ENCODE assay signal across 19 cellular contexts in genomic region chr6:155115893-155116570, GRCh38.
A peak's percentile ranks its signal among the peaks of the same experiment; 100 is the strongest.
DNase-seq lines count a peak whose midpoint lies in the region; ATAC-seq and TF ChIP-seq lines count a peak whose summit lies in the region.
"Had no signal": no experiment of that assay in that cellular context is flagged by ENCODE, and none has a peak within 500 bp of the region (broad histone marks: within the 10 kb centered on the region; RNA-seq: fewer than 3 reads in every experiment).

No MANE protein-coding gene starts in this region.

- H3K27ac ChIP-seq in H9 (ENCODE audit: insufficient read length, low read depth, low read length) (no peak overlapping the region), suprapubic skin (no peak overlapping the region)
- H3K27ac ChIP-seq: esophagus squamous epithelium, skin epidermis, tibial artery had no signal

- WGBS in H9 (ENCODE audit: extremely low coverage, insufficient read length, low lambda C conversion rate), result no CpG with 5 or more reads among the region's 4 CpGs
- 76% methylated on average over 4 of the region's 4 CpGs for WGBS in suprapubic skin

- H3K36me3 Mint-ChIP-seq in activated naive CD4-positive, alpha-beta T cell treated with anti-CD3 and anti-CD28 coated beads, Interleukin-2, amount 50 U/mL, for 72 hours, result peaks cover 0 to 6% of the 10 kb centered on the region in 2 donors
- H3K36me3 Mint-ChIP-seq in H9 (ENCODE audit: insufficient read depth in 1 of 3, low read depth in 3 of 3) (peaks cover 0 to 4% (median 0%) of the 10 kb centered on the region in 3 experiments; a peak in 4 of 7 replicates), WTC11 (peaks cover 5% of the 10 kb centered on the region; the same call in 1 of the 2 replicates)
- no peaks in the 10 kb centered on the region for H3K36me3 Mint-ChIP-seq in stimulated activated naive B cell treated with anti-CD40 and anti-IgM and Interleukin-4, amounts not matched to agents 10 μg/mL and 1 μg/mL and 100 μg/mL, for 72 hours

- no peak overlapping the region for H3K56ac ChIP-seq in H9 (ENCODE audit: insufficient read length, low read depth, low read length)

- H3K27me3 Mint-ChIP-seq in H9 (ENCODE audit: low read depth) (peaks cover 1% of the 10 kb centered on the region; the same call in 1 of the 2 replicates), WTC11 (ENCODE audit: low read depth) (peaks cover 4% of the 10 kb centered on the region; the same call in 1 of the 2 replicates)
- H3K27me3 Mint-ChIP-seq in stimulated activated naive B cell treated with anti-CD40 and anti-IgM and Interleukin-4, amounts not matched to agents 10 μg/mL and 1 μg/mL and 100 μg/mL, for 72 hours, result peaks cover 3 to 5% of the 10 kb centered on the region in 2 donors

- no peak overlapping the region for H3K18ac ChIP-seq in H9 (ENCODE audit: insufficient read length, low read depth, low read length)

- H3K4ac ChIP-seq in H9 (ENCODE audit: low read depth, low read length), result no peak overlapping the region

- DNase-seq in activated naive CD4-positive, alpha-beta T cell treated with anti-CD3 and anti-CD28 coated beads, Interleukin-2, amount 50 U/mL, for 72 hours (ENCODE audit: low spot score in 2 of 2), result no peak
- no peak for DNase-seq in activated naive CD4-positive, alpha-beta T cell treated with Interleukin-2 at 50 U/mL for 16 hours
- DNase-seq in H9 (no peak), WTC11 (ENCODE audit: low spot score) (no peak), SW480 (ENCODE audit: low spot score) (no peak), suprapubic skin (ENCODE audit: low spot score in 2 of 2) (no peak), Right ventricle myocardium superior (no peak)
- no peak for DNase-seq in stimulated activated naive B cell treated with anti-CD40 and anti-IgM and Interleukin-4, amounts not matched to agents 10 μg/mL and 1 μg/mL and 100 μg/mL, for 72 hours
- DNase-seq: activated CD4-positive, CD25-positive, alpha-beta regulatory T cell; activated CD8-positive, alpha-beta memory T cell treated with anti-CD3 and anti-CD28 coated beads, Interleukin-2, amount 50 U/mL, for 48 hours; amniotic stem cell; central memory CD4-positive, alpha-beta T cell; effector CD4-positive, alpha-beta T cell; esophagus squamous epithelium; NCI-H187 treated with DMSO at 0.1 percent for 48 hours; posterior cingulate gyrus; T-helper 1 cell; tibial artery had no signal

- no peak overlapping the region for H3K4me3 ChIP-seq in suprapubic skin
- H3K4me3 ChIP-seq: esophagus squamous epithelium, skin epidermis, tibial artery had no signal

- H2BK12ac ChIP-seq in H9 (ENCODE audit: insufficient read length, low read depth, low read length), result no peak overlapping the region

- H2AK5ac ChIP-seq in H9 (ENCODE audit: insufficient read length, low read length), result no peak overlapping the region

- H3K27me3 ChIP-seq in H9 (ENCODE audit: insufficient read depth, low read length) (no peaks in the 10 kb centered on the region), suprapubic skin (no peaks in the 10 kb centered on the region)
- H3K27me3 ChIP-seq: esophagus squamous epithelium, tibial artery had no signal

- no peak overlapping the region for H3T11ph ChIP-seq in H9 (ENCODE audit: low read length)

- no peak for TF ChIP-seq EP300 in suprapubic skin (IDR thresholded peaks at IDR 0.05)

- no peak for TF ChIP-seq CTCF in H9 (conservative IDR thresholded peaks at IDR 0.05)
- TF ChIP-seq CTCF in WTC11 (IDR thresholded peaks at IDR 0.05), result no peak
- TF ChIP-seq CTCF in suprapubic skin (IDR thresholded peaks at IDR 0.05), result no peak

- POLR2A ChIA-PET in WTC11 (lab: Charles Lee), result no interaction called here

- no peaks in the 10 kb centered on the region for H3K36me3 ChIP-seq in suprapubic skin
- H3K36me3 ChIP-seq: esophagus squamous epithelium, tibial artery had no signal

- TF ChIP-seq POLR2A in suprapubic skin (IDR thresholded peaks at IDR 0.05), result no peak

- no peaks in the 10 kb centered on the region for H3K23me2 ChIP-seq in H9 (ENCODE audit: insufficient read length, low read depth, low read length, poor library complexity, severe bottlenecking)

- no peak overlapping the region for H4K91ac ChIP-seq in H9 (ENCODE audit: insufficient read length, low read depth, low read length)

- peak; percentile 84 to 95 for ATAC-seq in activated naive CD4-positive, alpha-beta T cell treated with anti-CD3 and anti-CD28 coated beads, Interleukin-2, amount 50 U/mL, for 72 hours
- ATAC-seq in WTC11 (no peak), Right ventricle myocardium superior (ENCODE audit: poor library complexity) (no peak)
- ATAC-seq in stimulated activated naive B cell treated with anti-CD40 and anti-IgM and Interleukin-4, amounts not matched to agents 10 μg/mL and 1 μg/mL and 100 μg/mL, for 72 hours (replicated peaks), result peak; percentile 70 to 83

- H4K5ac ChIP-seq in H9 (ENCODE audit: insufficient read length, low read depth, low read length), result no peak overlapping the region

- peaks cover 0 to 4% of the 10 kb centered on the region in 2 donors for H3K9me3 Mint-ChIP-seq in activated naive CD4-positive, alpha-beta T cell treated with anti-CD3 and anti-CD28 coated beads, Interleukin-2, amount 50 U/mL, for 72 hours
- peaks cover 0 to 5% of the 10 kb centered on the region in 2 experiments; a peak in 2 of 5 replicates for H3K9me3 Mint-ChIP-seq in H9
- peaks cover 3% of the 10 kb centered on the region; the same call in 1 of the 2 replicates for H3K9me3 Mint-ChIP-seq in WTC11
- H3K9me3 Mint-ChIP-seq in stimulated activated naive B cell treated with anti-CD40 and anti-IgM and Interleukin-4, amounts not matched to agents 10 μg/mL and 1 μg/mL and 100 μg/mL, for 72 hours, result peaks cover 0 to 2% of the 10 kb centered on the region in 2 donors

- H3K9me3 ChIP-seq in H9 (ENCODE audit: control insufficient read depth, low read depth, low read length), result no peaks in the 10 kb centered on the region
- H3K9me3 ChIP-seq in suprapubic skin, result no peaks in the 10 kb centered on the region
- H3K9me3 ChIP-seq: esophagus squamous epithelium, tibial artery had no signal

- no peak overlapping the region for H2AFZ ChIP-seq in H9 (ENCODE audit: low read length)

- peak overlapping the region; percentile 26 to 55 for H3K27ac Mint-ChIP-seq in activated naive CD4-positive, alpha-beta T cell treated with anti-CD3 and anti-CD28 coated beads, Interleukin-2, amount 50 U/mL, for 72 hours
- H3K27ac Mint-ChIP-seq in H9 (peak overlapping the region in 2 of 3 experiments; percentile 21 to 71; a peak in 2 of 7 replicates), WTC11 (peak overlapping the region; percentile 78)
- no peak overlapping the region for H3K27ac Mint-ChIP-seq in stimulated activated naive B cell treated with anti-CD40 and anti-IgM and Interleukin-4, amounts not matched to agents 10 μg/mL and 1 μg/mL and 100 μg/mL, for 72 hours

- intact Hi-C loops in Right ventricle myocardium superior (cut with DNase I), result no loop called here

- no peaks in the 10 kb centered on the region for H3K79me1 ChIP-seq in H9 (ENCODE audit: insufficient read depth, low read depth, low read length, poor library complexity, severe bottlenecking)

- no peak overlapping the region for H4K8ac ChIP-seq in H9 (replicated peaks; ENCODE audit: insufficient read length, low read depth, low read length)

- H2BK20ac ChIP-seq in H9 (ENCODE audit: low read depth, low read length, poor library complexity, severe bottlenecking), result no peak overlapping the region

- H2BK120ac ChIP-seq in H9 (ENCODE audit: low read depth, low read length, poor library complexity, severe bottlenecking), result no peak overlapping the region

- H3K4me2 ChIP-seq in H9 (ENCODE audit: insufficient read depth, insufficient read length, low read length), result no peak overlapping the region

- H4K20me1 ChIP-seq in H9 (ENCODE audit: control insufficient read depth, insufficient read depth, insufficient read length), result no peaks in the 10 kb centered on the region

- H3K4me1 Mint-ChIP-seq in H9 (peaks cover 42 to 54% of the 10 kb centered on the region in 2 experiments), WTC11 (peaks cover 60% of the 10 kb centered on the region)
- peaks cover 3 to 16% of the 10 kb centered on the region in 2 donors for H3K4me1 Mint-ChIP-seq in stimulated activated naive B cell treated with anti-CD40 and anti-IgM and Interleukin-4, amounts not matched to agents 10 μg/mL and 1 μg/mL and 100 μg/mL, for 72 hours

- H2BK15ac ChIP-seq in H9 (ENCODE audit: low read depth, low read length), result no peak overlapping the region

- no peak overlapping the region for H3K14ac ChIP-seq in H9 (ENCODE audit: insufficient read depth, low read length)

- CTCF ChIA-PET in WTC11 (lab: Charles Lee), result interaction anchor here (0.6 to 1.3 kb wide), 4 partner anchors 36 to 325 kb away, joined by 3 to 4 read pairs (median 3); no protein-coding TSS in a partner anchor

- H3K9ac ChIP-seq in H9 (ENCODE audit: extremely low read depth, insufficient read length, low read length), result no peak overlapping the region

- H3K79me2 ChIP-seq in H9 (ENCODE audit: insufficient read depth, low read length), result no peaks in the 10 kb centered on the region

- H2BK5ac ChIP-seq in H9 (ENCODE audit: insufficient read length, low read length), result no peak overlapping the region

- H3K23ac ChIP-seq in H9 (ENCODE audit: insufficient read length, low read depth, low read length), result no peak overlapping the region

- H3K4me1 ChIP-seq in H9 (ENCODE audit: insufficient read depth, low read length) (peaks cover 14% of the 10 kb centered on the region; the same call in 1 of the 2 replicates), suprapubic skin (no peaks in the 10 kb centered on the region)
- H3K4me1 ChIP-seq: esophagus squamous epithelium had no signal

- no peak overlapping the region for H3K4me3 Mint-ChIP-seq in H9
- no peak overlapping the region for H3K4me3 Mint-ChIP-seq in WTC11
- H3K4me3 Mint-ChIP-seq in stimulated activated naive B cell treated with anti-CD40 and anti-IgM and Interleukin-4, amounts not matched to agents 10 μg/mL and 1 μg/mL and 100 μg/mL, for 72 hours, result no peak overlapping the region

TF ChIP-seq in WTC11, 78 proteins besides CTCF, POLR2A, EP300 and RAD21 (continues in another document):
- no peak for TF ChIP-seq GABPB1 (CRISPR knock-in tag; IDR thresholded peaks at IDR 0.05)
- no peak for TF ChIP-seq GTF2I (CRISPR knock-in tag; conservative IDR thresholded peaks at IDR 0.05)
- no peak for TF ChIP-seq USF1 (CRISPR knock-in tag; IDR thresholded peaks at IDR 0.05)
- TF ChIP-seq RELA (CRISPR knock-in tag; IDR thresholded peaks at IDR 0.05; ENCODE audit: borderline replicate concordance), result no peak

Comparison
In these comparisons a context has a peak if more than half of its experiments do, and no peak if none do; other contexts are left out.
1. ATAC-seq: peak in activated naive CD4-positive, alpha-beta T cell treated with anti-CD3 and anti-CD28 coated beads, Interleukin-2, amount 50 U/mL, for 72 hours (2 of 2) and stimulated activated naive B cell treated with anti-CD40 and anti-IgM and Interleukin-4, amounts not matched to agents 10 μg/mL and 1 μg/mL and 100 μg/mL, for 72 hours (2 of 2); none in WTC11 (single experiment) and Right ventricle myocardium superior (single experiment).